ENCODE assay signal across 21 cellular contexts in the genomic region with DNA sequence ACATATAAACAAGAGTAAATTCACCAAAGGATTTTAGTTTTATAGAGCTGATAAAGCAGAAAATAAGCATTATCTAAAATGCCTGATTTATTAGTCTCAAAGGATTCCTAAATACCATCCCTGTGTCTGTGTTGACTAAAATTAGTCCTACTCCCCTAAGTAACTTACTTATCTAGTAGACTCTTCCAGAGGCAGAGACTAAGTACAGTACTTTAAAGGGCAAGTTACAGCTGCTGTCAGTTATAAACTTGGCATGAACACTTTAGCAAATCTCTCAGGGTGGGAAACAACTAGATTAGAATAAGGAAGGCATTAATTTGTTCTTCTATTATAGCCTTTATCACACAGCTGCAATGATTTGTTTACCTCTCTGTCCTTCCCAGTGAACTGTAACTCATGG. TPM values are rescaled to one million over a fixed set of nuclear protein-coding genes. Genes with fewer than 3 reads are reported as not detected.
A peak's percentile ranks its signal among the peaks of the same experiment; 100 is the strongest.
DNase-seq lines count a peak whose midpoint lies in the region; TF ChIP-seq lines count a peak whose summit lies in the region.
"Had no signal": no experiment of that assay in that cellular context is flagged by ENCODE, and none has a peak within 500 bp of the region (broad histone marks: within the 10 kb centered on the region; RNA-seq: fewer than 3 reads in every experiment).

No MANE protein-coding gene starts in this region.

- H3K4me1 ChIP-seq in OCI-LY1 (ENCODE audit: insufficient read depth, low read length, severe bottlenecking) (peaks cover 58% of the 10 kb centered on the region), skeletal muscle satellite cell (ENCODE audit: control insufficient read depth, insufficient read depth, low read length) (peaks cover 32% of the 10 kb centered on the region), esophagus muscularis mucosa (peaks cover 3 to 40% (median 26%) of the 10 kb centered on the region in 4 donors)
- H3K4me1 ChIP-seq: breast epithelium had no signal

- H3K27me3 ChIP-seq in OCI-LY1 (ENCODE audit: insufficient read depth, low read length), result no peaks in the 10 kb centered on the region
- no peaks in the 10 kb centered on the region for H3K27me3 ChIP-seq in skeletal muscle satellite cell (ENCODE audit: control insufficient read depth, insufficient read depth, low read length)
- H3K27me3 ChIP-seq in esophagus muscularis mucosa, result no peaks in the 10 kb centered on the region
- H3K27me3 ChIP-seq: breast epithelium, foreskin keratinocyte had no signal

- H3K4me2 ChIP-seq in OCI-LY1 (ENCODE audit: low read length), result peak overlapping the region; percentile 2; the same call in 1 of the 2 replicates
- peak overlapping the region; percentile 51 for H3K4me2 ChIP-seq in skeletal muscle satellite cell (ENCODE audit: low read length)

- H3F3A ChIP-seq in OCI-LY1 (ENCODE audit: insufficient read depth, low read length), result no peaks in the 10 kb centered on the region

- H3K27ac ChIP-seq in OCI-LY1 (ENCODE audit: low read depth, low read length, poor library complexity, severe bottlenecking) (no peak overlapping the region), esophagus muscularis mucosa (replicated peaks in 1 of 4) (no peak overlapping the region)
- H3K27ac ChIP-seq: breast epithelium, foreskin keratinocyte had no signal

- H3K9me3 ChIP-seq in OCI-LY1 (ENCODE audit: low read length) (no peaks in the 10 kb centered on the region), skeletal muscle satellite cell (replicated peaks; ENCODE audit: low read length) (no peaks in the 10 kb centered on the region), esophagus muscularis mucosa (no peaks in the 10 kb centered on the region)
- H3K9me3 ChIP-seq: breast epithelium had no signal

- intact Hi-C loops in esophagus muscularis mucosa (cut with DNase I), result no loop called here

- TF ChIP-seq EP300 in esophagus muscularis mucosa (IDR thresholded peaks at IDR 0.05), result no peak

- no peak for TF ChIP-seq POLR2A in esophagus muscularis mucosa (IDR thresholded peaks at IDR 0.05; ENCODE audit: low read depth)

- no peak overlapping the region for H3K4me3 ChIP-seq in OCI-LY1 (ENCODE audit: low read depth, low read length, poor library complexity, severe bottlenecking)
- no peak overlapping the region for H3K4me3 ChIP-seq in fibroblast of the aortic adventitia (ENCODE audit: low read depth, low read length)
- no peak overlapping the region for H3K4me3 ChIP-seq in skeletal muscle satellite cell (ENCODE audit: low read length)
- no peak overlapping the region for H3K4me3 ChIP-seq in esophagus muscularis mucosa
- H3K4me3 ChIP-seq: breast epithelium had no signal

- peak; percentile 11 for DNase-seq in NCI-H82 (lab: John Stamatoyannopoulos, UW)
- DNase-seq in NCI-H82 treated with DMSO at 0.1 percent for 48 hours (lab: John Stamatoyannopoulos, UW; ENCODE audit: unreplicated experiment), result no peak
- peak; percentile 28 for DNase-seq in fibroblast of the aortic adventitia (ENCODE audit: low read depth)
- DNase-seq in NCI-H510A treated with DMSO at 0.1 percent for 48 hours (lab: John Stamatoyannopoulos, UW), result no peak
- DNase-seq in dedifferentiated amniotic fluid mesenchymal stem cell (ENCODE audit: extremely low spot score), result no peak
- DNase-seq in esophagus muscularis mucosa (ENCODE audit: extremely low spot score), result no peak
- DNase-seq: activated CD8-positive, alpha-beta T cell treated with anti-CD3 and anti-CD28 coated beads, Interleukin-2, amount 10 ng/mL, durations not matched to agents 7 days and 5 days; activated T-cell treated with anti-CD3 and anti-CD28 coated beads, Interleukin-2, amount 50 U/mL, for 24 hours; amniotic stem cell; foreskin keratinocyte; H9; naive B cell; NCI-H1417; NCI-H2081 treated with DMSO at 0.1 percent for 48 hours; NCI-H510A; occipital lobe; SHP77; trophoblast cell had no signal

- H3K9me2 ChIP-seq in OCI-LY1 (ENCODE audit: low read depth, low read length), result no peaks in the 10 kb centered on the region

- no peak overlapping the region for H3K9ac ChIP-seq in OCI-LY1 (ENCODE audit: low read length)
- no peak overlapping the region for H3K9ac ChIP-seq in skeletal muscle satellite cell (ENCODE audit: low read depth, low read length)

- no peak for TF ChIP-seq CTCF in OCI-LY1 (IDR thresholded peaks at IDR 0.05; ENCODE audit: low read length)
- TF ChIP-seq CTCF in fibroblast of the aortic adventitia (IDR thresholded peaks at IDR 0.05; ENCODE audit: insufficient read depth, low read length), result no peak
- TF ChIP-seq CTCF in esophagus muscularis mucosa (IDR thresholded peaks at IDR 0.05), result no peak

- peaks cover 99% of the 10 kb centered on the region for H3K79me2 ChIP-seq in OCI-LY1 (ENCODE audit: insufficient read depth, low read length)

- H3K36me3 ChIP-seq in OCI-LY1 (ENCODE audit: insufficient read depth, low read length), result peaks cover 52% of the 10 kb centered on the region
- peaks cover 21% of the 10 kb centered on the region for H3K36me3 ChIP-seq in skeletal muscle satellite cell (ENCODE audit: insufficient read depth, low read length)
- no peaks in the 10 kb centered on the region for H3K36me3 ChIP-seq in esophagus muscularis mucosa
- H3K36me3 ChIP-seq: breast epithelium had no signal

- H4K20me1 ChIP-seq in OCI-LY1 (ENCODE audit: insufficient read depth, low read length), result peaks cover 8% of the 10 kb centered on the region

- no peak overlapping the region for H2AFZ ChIP-seq in OCI-LY1 (ENCODE audit: low read length)

RNA-seq across cellular contexts. Expression of gene ATP2B1, which starts 46.0 kb away (rescaled TPM):
- 56.8 and 158 TPM in 2 replicates for total RNA-seq in fibroblast of the aortic adventitia (ENCODE audit: low replicate concordance)
- 116 and 172 TPM in 2 replicates for total RNA-seq in skeletal muscle satellite cell (2012; rRNA removed)
- total RNA-seq in esophagus muscularis mucosa, result 10 to 100 TPM; 16.0 to 36.9 (median 20.7) TPM

Comparison
In these comparisons a context has a peak if more than half of its experiments do, and no peak if none do; other contexts are left out.
1. DNase-seq: peak in NCI-H82 (single experiment) and fibroblast of the aortic adventitia (single experiment); none in NCI-H82 treated with DMSO at 0.1 percent for 48 hours (single experiment), NCI-H510A treated with DMSO at 0.1 percent for 48 hours (single experiment), dedifferentiated amniotic fluid mesenchymal stem cell (single experiment) and esophagus muscularis mucosa (single experiment).